ENCODE assay signal across 17 cellular contexts in genomic region chr9:92631452-92632211, GRCh38. TPM values are rescaled to one million over a fixed set of nuclear protein-coding genes. Genes with fewer than 3 reads are reported as not detected.
DNase-seq lines count a peak whose midpoint lies in the region; ATAC-seq and TF ChIP-seq lines count a peak whose summit lies in the region.
"Had no signal": no experiment of that assay in that cellular context is flagged by ENCODE, and none has a peak within 500 bp of the region (broad histone marks: within the 10 kb centered on the region; RNA-seq: fewer than 3 reads in every experiment).

No MANE protein-coding gene starts in this region.

- intact Hi-C loops in lower lobe of right lung (cut with DNase I): no loop called here

- H3K9me3 ChIP-seq in lower lobe of right lung (no peaks in the 10 kb centered on the region), SJCRH30 (replicated peaks) (no peaks in the 10 kb centered on the region; the same call in 1 of the 2 replicates)
- H3K9me3 ChIP-seq: colonic mucosa, pancreas had no signal

- H3K4me1 ChIP-seq in lower lobe of right lung (no peaks in the 10 kb centered on the region), SJCRH30 (no peaks in the 10 kb centered on the region)
- H3K4me1 ChIP-seq: colonic mucosa, pancreas had no signal

- H3K36me3 ChIP-seq in lower lobe of right lung: peaks cover 64% of the 10 kb centered on the region
- peaks cover 30% of the 10 kb centered on the region for H3K36me3 ChIP-seq in SJCRH30

- H3K27me3 ChIP-seq in lower lobe of right lung (ENCODE audit: low read depth) (no peaks in the 10 kb centered on the region), SJCRH30 (no peaks in the 10 kb centered on the region)
- H3K27me3 ChIP-seq: colonic mucosa, pancreas had no signal

- no peaks in the 10 kb centered on the region for H3K27me3 Mint-ChIP-seq in activated T-cell treated with anti-CD3 and anti-CD28 coated beads, Interleukin-2, amount 50 U/mL, for 24 hours
- H3K27me3 Mint-ChIP-seq in activated naive CD8-positive, alpha-beta T cell treated with anti-CD3 and anti-CD28 coated beads for 36 hours: no peaks in the 10 kb centered on the region
- H3K27me3 Mint-ChIP-seq in type B pancreatic cell: no peaks in the 10 kb centered on the region

- H3K9me3 Mint-ChIP-seq in activated T-cell treated with anti-CD3 and anti-CD28 coated beads, Interleukin-2, amount 50 U/mL, for 24 hours: no peaks in the 10 kb centered on the region
- H3K9me3 Mint-ChIP-seq in activated naive CD8-positive, alpha-beta T cell treated with anti-CD3 and anti-CD28 coated beads for 36 hours: no peaks in the 10 kb centered on the region
- no peaks in the 10 kb centered on the region for H3K9me3 Mint-ChIP-seq in type B pancreatic cell
- H3K9me3 Mint-ChIP-seq: GM23338 had no signal

- peaks cover 8% of the 10 kb centered on the region for H3K4me1 Mint-ChIP-seq in activated T-cell treated with anti-CD3 and anti-CD28 coated beads, Interleukin-2, amount 50 U/mL, for 24 hours (ENCODE audit: low read depth)
- H3K4me1 Mint-ChIP-seq in activated naive CD8-positive, alpha-beta T cell treated with anti-CD3 and anti-CD28 coated beads for 36 hours: peaks cover 11% of the 10 kb centered on the region
- peaks cover 3% of the 10 kb centered on the region for H3K4me1 Mint-ChIP-seq in type B pancreatic cell (ENCODE audit: unreplicated experiment)
- H3K4me1 Mint-ChIP-seq: GM23338 had no signal

- ATAC-seq in lower lobe of right lung: no peak
- ATAC-seq: GM23338, left ventricle myocardium superior, pancreas had no signal

- peak overlapping the region; percentile 68 for H3K27ac Mint-ChIP-seq in activated T-cell treated with anti-CD3 and anti-CD28 coated beads, Interleukin-2, amount 50 U/mL, for 24 hours
- peak overlapping the region; percentile 66 for H3K27ac Mint-ChIP-seq in activated naive CD8-positive, alpha-beta T cell treated with anti-CD3 and anti-CD28 coated beads for 36 hours
- no peak overlapping the region for H3K27ac Mint-ChIP-seq in type B pancreatic cell
- H3K27ac Mint-ChIP-seq: GM23338 had no signal

- DNase-seq in activated T-cell treated with anti-CD3 and anti-CD28 coated beads, Interleukin-2, amount 50 U/mL, for 24 hours: peak; percentile 21
- no peak for DNase-seq in activated T-cell treated with anti-CD3 and anti-CD28 coated beads for 4 hours
- DNase-seq in activated naive CD8-positive, alpha-beta T cell treated with anti-CD3 and anti-CD28 coated beads for 36 hours: peak; percentile 42
- DNase-seq in lower lobe of right lung: peak; percentile 18
- peak; percentile 34 for DNase-seq in type B pancreatic cell (ENCODE audit: extremely low spot score, unreplicated experiment)
- no peak for DNase-seq in AML-193 (lab: John Stamatoyannopoulos, UW)
- DNase-seq in SJCRH30: no peak
- no peak for DNase-seq in NCI-H2227 (lab: John Stamatoyannopoulos, UW; ENCODE audit: unreplicated experiment)
- DNase-seq: amygdala; colonic mucosa; left ventricle myocardium superior; NCI-H1105 treated with DMSO at 0.1 percent for 48 hours; stimulated activated CD4-positive, alpha-beta T cell treated with anti-CD3 and anti-CD28 coated beads, Interleukin-4, amount 100 ng/mL, for 4 hours had no signal

- no peak overlapping the region for H3K4me3 ChIP-seq in lower lobe of right lung
- no peak overlapping the region for H3K4me3 ChIP-seq in SJCRH30
- H3K4me3 ChIP-seq: colonic mucosa, GM23338, pancreas, skin epidermis had no signal

- no peak overlapping the region for H3K27ac ChIP-seq in lower lobe of right lung
- no peak overlapping the region for H3K27ac ChIP-seq in SJCRH30
- H3K27ac ChIP-seq: colonic mucosa, KMS-11, pancreas had no signal

- no peak overlapping the region for H3K4me3 Mint-ChIP-seq in activated T-cell treated with anti-CD3 and anti-CD28 coated beads, Interleukin-2, amount 50 U/mL, for 24 hours
- no peak overlapping the region for H3K4me3 Mint-ChIP-seq in activated naive CD8-positive, alpha-beta T cell treated with anti-CD3 and anti-CD28 coated beads for 36 hours
- no peak overlapping the region for H3K4me3 Mint-ChIP-seq in type B pancreatic cell
- H3K4me3 Mint-ChIP-seq: GM23338 had no signal

- no peak for TF ChIP-seq CTCF in lower lobe of right lung (IDR thresholded peaks at IDR 0.05)
- TF ChIP-seq CTCF in type B pancreatic cell (conservative IDR thresholded peaks at IDR 0.05): no peak

- H3K36me3 Mint-ChIP-seq in activated T-cell treated with anti-CD3 and anti-CD28 coated beads, Interleukin-2, amount 50 U/mL, for 24 hours (ENCODE audit: low read depth): peaks cover 98% of the 10 kb centered on the region
- H3K36me3 Mint-ChIP-seq in activated naive CD8-positive, alpha-beta T cell treated with anti-CD3 and anti-CD28 coated beads for 36 hours: peaks cover 53% of the 10 kb centered on the region
- H3K36me3 Mint-ChIP-seq in type B pancreatic cell: peaks cover 32% of the 10 kb centered on the region

RNA-seq across cellular contexts. Expression of gene IPPK, which starts 38.3 kb away (rescaled TPM):
- total RNA-seq in activated naive CD8-positive, alpha-beta T cell treated with anti-CD3 and anti-CD28 coated beads for 36 hours: 10 to 100 TPM; 13.0 to 13.9 TPM
- total RNA-seq in lower lobe of right lung: 7.3 TPM
- 8.1 and 11.6 TPM in 2 replicates for total RNA-seq in type B pancreatic cell (ENCODE audit: low replicate concordance)
- 15.8 and 16.7 TPM in 2 replicates for total RNA-seq in SJCRH30 (2014; rRNA removed; shearing (Covaris generic))

Comparison
In these comparisons a context has a peak if more than half of its experiments do, and no peak if none do; other contexts are left out.
1. DNase-seq: peak in activated T-cell treated with anti-CD3 and anti-CD28 coated beads, Interleukin-2, amount 50 U/mL, for 24 hours (single experiment), activated naive CD8-positive, alpha-beta T cell treated with anti-CD3 and anti-CD28 coated beads for 36 hours (single experiment), lower lobe of right lung (single experiment) and type B pancreatic cell (single experiment); none in activated T-cell treated with anti-CD3 and anti-CD28 coated beads for 4 hours (single experiment), AML-193 (0 of 2), SJCRH30 (0 of 2) and NCI-H2227 (single experiment).